In the genomic region with DNA sequence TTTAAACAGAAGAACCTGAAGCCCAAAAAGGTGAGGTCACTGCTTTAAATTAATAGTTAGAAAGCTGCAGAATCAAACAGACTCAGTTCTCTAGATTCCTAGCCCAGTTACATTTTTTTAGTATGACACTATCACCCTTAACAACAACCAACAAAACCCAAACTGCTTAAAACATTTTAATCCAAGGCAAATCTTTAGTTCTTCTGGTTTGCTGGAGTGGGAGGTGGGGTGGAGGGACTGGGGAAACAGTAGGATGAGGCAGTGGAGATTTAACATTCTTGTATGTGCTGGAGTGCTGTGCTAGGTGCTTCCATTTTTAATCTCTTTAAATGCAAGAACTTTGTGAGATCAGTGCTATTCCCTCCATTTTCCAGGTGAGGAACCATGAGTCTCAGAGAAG, we compare ENCODE assay signal across 16 cellular contexts.
DNase-seq lines count a peak whose midpoint lies in the region; ATAC-seq and TF ChIP-seq lines count a peak whose summit lies in the region.
"Had no signal": no experiment of that assay in that cellular context is flagged by ENCODE, and none has a peak within 500 bp of the region (broad histone marks: within the 10 kb centered on the region; RNA-seq: fewer than 3 reads in every experiment).

No MANE protein-coding gene starts in this region.

- H3K9ac ChIP-seq in fibroblast of lung (ENCODE audit: insufficient read depth, low read length) (peak overlapping the region; percentile 26), rectal smooth muscle tissue (ENCODE audit: low read length) (no peak overlapping the region)

- POLR2A ChIA-PET in BJ (lab: Charles Lee) = interaction anchor here (0.7 kb wide), 1 partner anchor 64 kb away, joined by 4 read pairs; no protein-coding TSS in a partner anchor

- H3K27me3 ChIP-seq in BJ (ENCODE audit: control insufficient read depth, insufficient read depth, low read length) = no peaks in the 10 kb centered on the region
- no peaks in the 10 kb centered on the region for H3K27me3 ChIP-seq in fibroblast of lung (ENCODE audit: control insufficient read depth, insufficient read depth, low read length)
- no peaks in the 10 kb centered on the region for H3K27me3 ChIP-seq in rectal smooth muscle tissue (ENCODE audit: control insufficient read depth, insufficient read depth, low read length)
- H3K27me3 ChIP-seq: foreskin keratinocyte had no signal

- H3K36me3 ChIP-seq in BJ (ENCODE audit: control insufficient read depth, insufficient read depth, low read length) (no peaks in the 10 kb centered on the region), fibroblast of lung (ENCODE audit: control insufficient read depth, insufficient read depth, low read length) (no peaks in the 10 kb centered on the region), rectal smooth muscle tissue (ENCODE audit: control insufficient read depth, insufficient read depth, low read length) (no peaks in the 10 kb centered on the region)

- H3K4me3 ChIP-seq in BJ (ENCODE audit: low read depth, low read length) (no peak overlapping the region), fibroblast of lung (replicated peaks in 1 of 4; ENCODE audit: control extremely low read depth in 1 of 4, insufficient read depth in 1 of 4, low read depth in 3 of 4, low read length in 4 of 4) (no peak overlapping the region), rectal smooth muscle tissue (ENCODE audit: low read length) (no peak overlapping the region)
- H3K4me3 ChIP-seq: psoas muscle had no signal

- CTCF ChIA-PET in BJ (lab: Yijun Ruan, JAX) = no interaction called here

- H2AFZ ChIP-seq in fibroblast of lung (ENCODE audit: low read length) = no peak overlapping the region

- TF ChIP-seq CTCF in BJ (IDR thresholded peaks at IDR 0.05; ENCODE audit: insufficient read depth, low read depth, low read length) = no peak
- TF ChIP-seq CTCF in fibroblast of lung (conservative IDR thresholded peaks at IDR 0.05 in 1 of 2, IDR thresholded peaks at IDR 0.05 in 1 of 2; ENCODE audit: low read depth in 1 of 2, low read length in 2 of 2) = no peak

- H3K79me2 ChIP-seq in fibroblast of lung (ENCODE audit: control insufficient read depth, insufficient read depth, low read length) = no peaks in the 10 kb centered on the region

- no peaks in the 10 kb centered on the region for H4K20me1 ChIP-seq in fibroblast of lung (ENCODE audit: control insufficient read depth, extremely low read depth, insufficient read depth, low read length)

- peak overlapping the region; percentile 54 for H3K4me2 ChIP-seq in fibroblast of lung (ENCODE audit: extremely low read depth, insufficient read depth, low read length)

- H3K4me1 ChIP-seq in fibroblast of lung (ENCODE audit: control insufficient read depth, extremely low read depth, insufficient read depth, low read length) (peaks cover 19% of the 10 kb centered on the region), rectal smooth muscle tissue (ENCODE audit: control insufficient read depth, insufficient read depth, low read length) (peaks cover 20% of the 10 kb centered on the region)
- H3K4me1 ChIP-seq: foreskin keratinocyte had no signal

- H3K9me3 ChIP-seq in fibroblast of lung (ENCODE audit: control insufficient read depth, insufficient read depth, low read depth, low read length) = no peaks in the 10 kb centered on the region

- H3K27ac ChIP-seq in fibroblast of lung (ENCODE audit: insufficient read depth, low read length) (peak overlapping the region; percentile 55), rectal smooth muscle tissue (ENCODE audit: low read depth, low read length) (peak overlapping the region; percentile 4)
- H3K27ac ChIP-seq: foreskin keratinocyte, psoas muscle, VCaP had no signal

- peak; percentile 46 for ATAC-seq in SK-N-SH treated with all-trans-retinoic acid at 6 μM for 48 hours
- ATAC-seq in HG03457 (IDR thresholded peaks at IDR 0.05; ENCODE audit: unreplicated experiment) = no peak
- no peak for ATAC-seq in HG03520 (IDR thresholded peaks at IDR 0.05; ENCODE audit: unreplicated experiment)
- ATAC-seq: foreskin keratinocyte, HCT116, psoas muscle had no signal

- DNase-seq in BJ (ENCODE audit: low read depth) = peak; percentile 37
- DNase-seq in fibroblast of lung (ENCODE audit: low read depth in 2 of 2) = peak in 1 of 2 donors; percentile 84
- no peak for DNase-seq in stimulated activated CD4-positive, alpha-beta T cell treated with anti-CD3 and anti-CD28 coated beads, Interleukin-4, amount 100 ng/mL, for 4 hours
- DNase-seq in activated CD8-positive, alpha-beta memory T cell treated with anti-CD3 and anti-CD28 coated beads for 24 hours = no peak
- DNase-seq: activated CD8-positive, alpha-beta memory T cell treated with anti-CD3 and anti-CD28 coated beads, Interleukin-2, amount 50 U/mL, for 48 hours; Kasumi-1; left cardiac atrium; NCI-H446; psoas muscle had no signal

TF ChIP-seq in SK-N-SH treated with all-trans-retinoic acid at 6 μM for 48 hours, 23 proteins besides CTCF, POLR2A, EP300 and RAD21:
- TF ChIP-seq SNAI2 (CRISPR knock-in tag; IDR thresholded peaks at IDR 0.05) (no peak), TOX (CRISPR knock-in tag; IDR thresholded peaks at IDR 0.05; ENCODE audit: borderline replicate concordance) (no peak), ISL1 (CRISPR knock-in tag; IDR thresholded peaks at IDR 0.05) (no peak), CSDC2 (CRISPR knock-in tag; IDR thresholded peaks at IDR 0.05) (no peak), OSR1 (CRISPR knock-in tag; IDR thresholded peaks at IDR 0.05) (no peak)
